ENCODE assay signal across 22 cellular contexts in genomic region chr15:39341238-39341637, GRCh38.
"Had no signal": no experiment of that assay in that cellular context is flagged by ENCODE, and none has a peak within 500 bp of the region (broad histone marks: within the 10 kb centered on the region; RNA-seq: fewer than 3 reads in every experiment).

No MANE protein-coding gene starts in this region.

- DNase-seq: cerebellar nuclear complex; effector CD4-positive, alpha-beta T cell; endodermal cell; heart right ventricle; immature natural killer cell; kidney; left cardiac atrium; left ventricle myocardium inferior; lower lobe of right lung; mesenchymal stem cell; midbrain; occipital lobe; sigmoid colon; stimulated activated CD4-positive, alpha-beta T cell treated with anti-CD3 and anti-CD28 coated beads, Interleukin-12 subunit alpha, Interleukin-12 subunit beta, amount 100 ng/mL, for 4 hours; stimulated activated naive CD4-positive, alpha-beta T cell treated with Interleukin-2 at 50 U/mL for 16 hours; trophoblast cell had no signal

- H3K4me3 ChIP-seq: heart right ventricle, left ventricle myocardium inferior, lower lobe of right lung, right atrium auricular region, sigmoid colon, skin epidermis had no signal

- H3K36me3 ChIP-seq: heart right ventricle, left ventricle myocardium inferior, lower lobe of right lung, right atrium auricular region, sigmoid colon had no signal

- H3K9me3 ChIP-seq: lower lobe of right lung, sigmoid colon had no signal

- H3K27me3 ChIP-seq: heart right ventricle, right atrium auricular region, sigmoid colon had no signal

- FAIRE-seq: colon, endothelial cell of umbilical vein, frontal cortex, kidney had no signal

- H3K27ac ChIP-seq: heart right ventricle, left ventricle myocardium inferior, lower lobe of right lung, right atrium auricular region, sigmoid colon, skin epidermis had no signal

- ATAC-seq: heart right ventricle; left cardiac atrium; lower lobe of right lung; natural killer cell treated with Interleukin-12 subunit alpha and Interleukin-12 subunit beta and Interleukin-15 and Interleukin-18, amount 100 ng/mL, for 72 hours had no signal
